Comparison of ENCODE assay signal across 8 cellular contexts in the genomic region with DNA sequence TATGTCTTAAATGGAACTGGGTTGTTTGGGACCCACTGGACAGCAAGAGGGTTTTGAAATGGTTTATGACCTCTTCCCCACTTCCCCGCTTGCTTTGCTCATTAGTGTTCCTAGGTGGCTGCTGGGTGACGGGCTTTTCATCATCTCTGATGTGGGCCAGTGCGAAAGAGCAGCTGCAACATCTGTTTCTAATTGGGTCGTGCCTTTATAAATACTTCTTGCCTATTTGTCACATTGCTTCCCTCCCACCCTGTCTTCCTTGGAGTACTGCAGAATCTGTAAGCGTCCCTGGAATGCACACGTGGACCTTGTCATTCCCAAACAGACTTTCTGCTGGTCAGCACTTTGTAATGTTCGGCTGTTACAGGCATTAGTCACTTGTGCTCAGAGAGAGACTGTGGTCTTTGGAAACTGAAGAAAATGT. TPM values are rescaled to one million over a fixed set of nuclear protein-coding genes. Genes with fewer than 3 reads are reported as not detected.
DNase-seq lines count a peak whose midpoint lies in the region; ATAC-seq lines count a peak whose summit lies in the region.

No MANE protein-coding gene starts in this region.

- no peaks in the 10 kb centered on the region for H3K27me3 ChIP-seq in iPS-20b (ENCODE audit: insufficient read depth, low read length)
- H3K27me3 ChIP-seq in skeletal muscle satellite cell (ENCODE audit: control insufficient read depth, insufficient read depth, low read length), result no peaks in the 10 kb centered on the region

- H3K4me2 ChIP-seq in skeletal muscle satellite cell (ENCODE audit: low read length), result peak overlapping the region; percentile 80

- ATAC-seq in GM21390 (IDR thresholded peaks at IDR 0.05; ENCODE audit: unreplicated experiment) (no peak), HG02870 (IDR thresholded peaks at IDR 0.05; ENCODE audit: unreplicated experiment) (no peak)

- H3K36me3 ChIP-seq in iPS-20b (ENCODE audit: insufficient read depth, low read depth, low read length) (no peaks in the 10 kb centered on the region), skeletal muscle satellite cell (ENCODE audit: insufficient read depth, low read length) (peaks cover 9% of the 10 kb centered on the region)

- H3K4me1 ChIP-seq in iPS-20b (ENCODE audit: insufficient read depth, low read length) (peaks cover 51% of the 10 kb centered on the region), skeletal muscle satellite cell (ENCODE audit: control insufficient read depth, insufficient read depth, low read length) (peaks cover 82% of the 10 kb centered on the region)

- DNase-seq in GM04503 (ENCODE audit: low read depth) (peak; percentile 100), occipital lobe (lab: John Stamatoyannopoulos, UW) (no peak), NCI-H510A treated with DMSO at 0.1 percent for 48 hours (lab: John Stamatoyannopoulos, UW) (no peak)

- H3K4me3 ChIP-seq in iPS-20b (ENCODE audit: low read length) (no peak overlapping the region), skeletal muscle satellite cell (ENCODE audit: low read length) (peak overlapping the region; percentile 28)

- peak overlapping the region; percentile 46 for H3K27ac ChIP-seq in angular gyrus (ENCODE audit: low read depth, low read length)
- no peak overlapping the region for H3K27ac ChIP-seq in iPS-20b (ENCODE audit: low read length)

- H3K9ac ChIP-seq in iPS-20b (ENCODE audit: low read depth, low read length) (0 out of 2 replicates have a peak overlapping the region, but pooled peaks have one; percentile 10), skeletal muscle satellite cell (ENCODE audit: low read depth, low read length) (peak overlapping the region; percentile 91)

- H3K9me3 ChIP-seq in iPS-20b (ENCODE audit: insufficient read depth, low read depth, low read length) (no peaks in the 10 kb centered on the region), skeletal muscle satellite cell (replicated peaks; ENCODE audit: low read length) (no peaks in the 10 kb centered on the region)

RNA-seq across cellular contexts. Expression of gene SEPTIN11, which starts 35.2 kb away (rescaled TPM):
- 107 and 109 TPM in 2 replicates for total RNA-seq in skeletal muscle satellite cell (2012; rRNA removed)
- 244 TPM for total RNA-seq in occipital lobe
